In genomic region chrX:129959493-129959832, GRCh38 we compare ENCODE assay signal across 17 cellular contexts. TPM values are rescaled to one million over a fixed set of nuclear protein-coding genes. Genes with fewer than 3 reads are reported as not detected.
DNase-seq lines count a peak whose midpoint lies in the region; ATAC-seq, FAIRE-seq and TF ChIP-seq lines count a peak whose summit lies in the region.
"Had no signal": no experiment of that assay in that cellular context is flagged by ENCODE, and none has a peak within 500 bp of the region (broad histone marks: within the 10 kb centered on the region; RNA-seq: fewer than 3 reads in every experiment).

No MANE protein-coding gene starts in this region.

- H3K79me1 ChIP-seq in H1 (ENCODE audit: low read depth, low read length): no peaks in the 10 kb centered on the region

- H3K79me2 ChIP-seq in H1 (ENCODE audit: control insufficient read depth in 1 of 2, insufficient read depth in 2 of 2, low read length in 2 of 2): no peaks in the 10 kb centered on the region

- no peak for TF ChIP-seq POLR2A in H1 (IDR thresholded peaks at IDR 0.05; ENCODE audit: control extremely low read depth in 1 of 2, low read depth in 2 of 2, low read length in 2 of 2)

- peaks cover 39% of the 10 kb centered on the region for H3K4me1 ChIP-seq in HUES6 (ENCODE audit: control insufficient read depth, insufficient read depth, low read length)
- peaks cover 0 to 17% (median 7%) of the 10 kb centered on the region in 4 experiments for H3K4me1 ChIP-seq in H1 (replicated peaks in 1 of 4; ENCODE audit: control insufficient read depth in 3 of 4, insufficient read depth in 4 of 4, low read length in 3 of 4)

- no peak overlapping the region for H2BK5ac ChIP-seq in H1 (ENCODE audit: low read depth, low read length)

- TF ChIP-seq CTCF in CD4-positive, alpha-beta T cell (IDR thresholded peaks at IDR 0.05): no peak
- TF ChIP-seq CTCF in H1 (IDR thresholded peaks at IDR 0.05; ENCODE audit: control extremely low read depth in 1 of 3, insufficient read depth in 1 of 3, low read depth in 1 of 3, low read length in 3 of 3) (no peak), HFFc6 (IDR thresholded peaks at IDR 0.05) (no peak)

- peaks cover 9% of the 10 kb centered on the region; the same call in 1 of the 2 replicates for H3K23me2 ChIP-seq in H1 (ENCODE audit: low read depth, low read length)

- H2BK15ac ChIP-seq in H1 (ENCODE audit: low read length): no peak overlapping the region

- no peak overlapping the region for H3K27ac Mint-ChIP-seq in CD4-positive, alpha-beta T cell
- no peak overlapping the region for H3K27ac Mint-ChIP-seq in HFFc6
- H3K27ac Mint-ChIP-seq: progenitor cell of endocrine pancreas; stimulated activated naive CD8-positive, alpha-beta T cell treated with anti-CD3 and anti-CD28 coated beads, Interleukin-15, amount 100 ng/mL, for 72 hours had no signal

- no peaks in the 10 kb centered on the region for H3K36me3 Mint-ChIP-seq in CD4-positive, alpha-beta T cell (ENCODE audit: low read depth)
- H3K36me3 Mint-ChIP-seq in HFFc6 (ENCODE audit: low read depth): no peaks in the 10 kb centered on the region

- peak overlapping the region; percentile 42 for H3K4me3 ChIP-seq in HUES6 (ENCODE audit: low read depth, low read length)
- peak overlapping the region in 2 of 4 experiments; percentile 22 to 44; a peak in 3 of 8 replicates for H3K4me3 ChIP-seq in H1 (ENCODE audit: extremely low read depth in 1 of 4, insufficient read depth in 2 of 4, low read depth in 3 of 4, low read length in 4 of 4)
- H3K4me3 ChIP-seq: lower lobe of right lung had no signal

- intact Hi-C loops in CD4-positive, alpha-beta T cell (cut with DNase I, micrococcal nuclease): no loop called here

- peaks cover 29% of the 10 kb centered on the region for H3K4me1 Mint-ChIP-seq in CD4-positive, alpha-beta T cell (ENCODE audit: low read depth)
- H3K4me1 Mint-ChIP-seq in HFFc6 (ENCODE audit: low read depth): peaks cover 39% of the 10 kb centered on the region

- CTCF ChIA-PET in CD4-positive, alpha-beta T cell (lab: Charles Lee): interaction anchor here (1.1 kb wide), 1 partner anchor 69 kb away, joined by 3 read pairs; no protein-coding TSS in a partner anchor
- CTCF ChIA-PET in H1 (lab: Charles Lee; ENCODE audit: partially characterized antibody): interaction anchor here (0.9 to 1.2 kb wide), 2 partner anchors 32 to 68 kb away, joined by 4 read pairs; no protein-coding TSS in a partner anchor

- H2BK120ac ChIP-seq in H1 (replicated peaks; ENCODE audit: low read depth, low read length): no peak overlapping the region

- no peak overlapping the region for H3K18ac ChIP-seq in H1 (ENCODE audit: extremely low read depth, low read length)

- no peaks in the 10 kb centered on the region for H3K9me3 ChIP-seq in CD4-positive, alpha-beta T cell (ENCODE audit: control insufficient read depth, low read length)
- H3K9me3 ChIP-seq in HUES6 (ENCODE audit: control insufficient read depth, insufficient read depth, low read depth, low read length): no peaks in the 10 kb centered on the region
- no peaks in the 10 kb centered on the region for H3K9me3 ChIP-seq in H1 (ENCODE audit: insufficient read depth in 2 of 2, low read depth in 1 of 2, low read length in 1 of 2)
- H3K9me3 ChIP-seq: lower lobe of right lung had no signal

- peak overlapping the region; percentile 2 for H3K4me3 Mint-ChIP-seq in CD4-positive, alpha-beta T cell
- no peak overlapping the region; the same call in 1 of the 2 replicates for H3K4me3 Mint-ChIP-seq in HFFc6
- H3K4me3 Mint-ChIP-seq: stimulated activated naive CD8-positive, alpha-beta T cell treated with anti-CD3 and anti-CD28 coated beads, Interleukin-15, amount 100 ng/mL, for 72 hours had no signal

- H4K5ac ChIP-seq in H1 (ENCODE audit: insufficient read length, low read depth, low read length): no peak overlapping the region

- no peak overlapping the region for H3K56ac ChIP-seq in H1 (replicated peaks; ENCODE audit: insufficient read length, low read depth, low read length)

- POLR2A ChIA-PET in CD4-positive, alpha-beta T cell (lab: Charles Lee): no interaction called here
- POLR2A ChIA-PET in H1 (lab: Charles Lee; ENCODE audit: partially characterized antibody): interaction anchor here (0.6 to 1.7 kb wide), 3 partner anchors 12 to 26 kb away, joined by 3 to 4 read pairs (median 3); partner anchors contain the start of gene BCORL1

- H3K23ac ChIP-seq in H1 (ENCODE audit: insufficient read length): no peak overlapping the region

- no peak for TF ChIP-seq RAD21 in H1 (IDR thresholded peaks at IDR 0.05 in 1 of 2, conservative IDR thresholded peaks at IDR 0.05 in 1 of 2; ENCODE audit: low read depth in 2 of 2, low read length in 2 of 2)

- no peak overlapping the region for H2BK20ac ChIP-seq in H1 (ENCODE audit: low read length)

- no peak overlapping the region for H3K14ac ChIP-seq in H1 (ENCODE audit: insufficient read length)

- H3K36me3 ChIP-seq in HUES6 (ENCODE audit: control insufficient read depth, insufficient read depth, low read length): no peaks in the 10 kb centered on the region
- H3K36me3 ChIP-seq in H1 (ENCODE audit: control insufficient read depth in 2 of 4, insufficient read depth in 4 of 4, low read length in 3 of 4): no peaks in the 10 kb centered on the region
- H3K36me3 ChIP-seq: lower lobe of right lung had no signal

- no peak overlapping the region; the same call in 1 of the 2 replicates for H2AFZ ChIP-seq in H1 (ENCODE audit: low read length)

- H3K27me3 ChIP-seq in CD4-positive, alpha-beta T cell (ENCODE audit: control insufficient read depth, insufficient read depth, low read length): no peaks in the 10 kb centered on the region
- peaks cover 85% of the 10 kb centered on the region for H3K27me3 ChIP-seq in HUES6 (ENCODE audit: control insufficient read depth, insufficient read depth, low read length)
- peaks cover 37 to 58% (median 51%) of the 10 kb centered on the region in 4 experiments for H3K27me3 ChIP-seq in H1 (replicated peaks in 1 of 4; ENCODE audit: control insufficient read depth in 3 of 4, extremely low read depth in 1 of 4, insufficient read depth in 3 of 4, low read length in 3 of 4)

- H3K9me3 Mint-ChIP-seq in CD4-positive, alpha-beta T cell: no peaks in the 10 kb centered on the region
- H3K9me3 Mint-ChIP-seq in HFFc6: no peaks in the 10 kb centered on the region
- H3K9me3 Mint-ChIP-seq: stimulated activated naive CD8-positive, alpha-beta T cell treated with anti-CD3 and anti-CD28 coated beads, Interleukin-15, amount 100 ng/mL, for 72 hours had no signal

- H3K9ac ChIP-seq in HUES6 (ENCODE audit: low read length): no peak overlapping the region
- no peak overlapping the region for H3K9ac ChIP-seq in H1 (replicated peaks in 1 of 4; ENCODE audit: extremely low read depth in 1 of 4, low read depth in 3 of 4, low read length in 3 of 4)
- H3K9ac ChIP-seq: KMS-11 had no signal

- peak overlapping the region; percentile 65 to 94 for H3K4me2 ChIP-seq in H1 (ENCODE audit: insufficient read depth in 1 of 2, low read depth in 2 of 2, low read length in 2 of 2)
- H3K4me2 ChIP-seq: KMS-11 had no signal

- 3% methylated on average over 15 of the region's 19 CpGs; no CpG with 5 or more reads in 1 of the 2 experiments for WGBS in H1 (ENCODE audit: extremely low coverage in 1 of 2, insufficient coverage in 1 of 2, insufficient read length in 1 of 2, insufficient replicate concordance in 2 of 2, low coverage in 1 of 2, low lambda C conversion rate in 2 of 2, missing lambda C conversion rate in 1 of 2), 2 experiments

- no peak for DNase-seq in CD4-positive, alpha-beta T cell
- DNase-seq in H1 (ENCODE audit: low read depth in 1 of 2, low spot score in 2 of 2) (no peak), myocyte (ENCODE audit: low read depth) (peak; percentile 26), HFFc6 (no peak), urothelium cell line (ENCODE audit: low spot score) (no peak), NAMALWA (ENCODE audit: low spot score) (no peak)
- DNase-seq: activated CD4-positive, alpha-beta T cell treated with anti-CD3 and anti-CD28 coated beads for 48 hours; aorta; lower lobe of right lung; NCI-H187; stimulated activated naive CD8-positive, alpha-beta T cell treated with anti-CD3 and anti-CD28 coated beads, Interleukin-15, amount 100 ng/mL, for 72 hours; T-helper 1 cell had no signal

- no peak overlapping the region for H2AK5ac ChIP-seq in H1 (ENCODE audit: low read depth, low read length)

- no peaks in the 10 kb centered on the region for H3K27me3 Mint-ChIP-seq in CD4-positive, alpha-beta T cell
- no peaks in the 10 kb centered on the region for H3K27me3 Mint-ChIP-seq in HFFc6 (ENCODE audit: insufficient read depth)
- H3K27me3 Mint-ChIP-seq: stimulated activated naive CD8-positive, alpha-beta T cell treated with anti-CD3 and anti-CD28 coated beads, Interleukin-15, amount 100 ng/mL, for 72 hours had no signal

- FAIRE-seq in H1 (lab: Jason Lieb, UNC): no peak
- FAIRE-seq in urothelium cell line (lab: Jason Lieb, UNC): no peak

- ATAC-seq in CD4-positive, alpha-beta T cell (ENCODE audit: poor library complexity): no peak
- ATAC-seq in GM19324 (IDR thresholded peaks at IDR 0.05; ENCODE audit: low FRiP score, unreplicated experiment): no peak
- ATAC-seq: lower lobe of right lung; stimulated activated naive CD8-positive, alpha-beta T cell treated with anti-CD3 and anti-CD28 coated beads, Interleukin-15, amount 100 ng/mL, for 72 hours had no signal

- H3K4ac ChIP-seq in H1 (replicated peaks; ENCODE audit: insufficient read length, low read depth, low read length): no peak overlapping the region

- no peak overlapping the region for H3K27ac ChIP-seq in CD4-positive, alpha-beta T cell (ENCODE audit: low read depth, low read length)
- H3K27ac ChIP-seq in HUES6 (ENCODE audit: low read depth, low read length): no peak overlapping the region
- H3K27ac ChIP-seq in H1 (ENCODE audit: low read depth, low read length): no peak overlapping the region
- H3K27ac ChIP-seq: C4-2B, KMS-11, lower lobe of right lung had no signal

- no peak overlapping the region for H2BK12ac ChIP-seq in H1 (ENCODE audit: low read depth, low read length)

- peaks cover 0 to 5% of the 10 kb centered on the region in 2 experiments for H4K20me1 ChIP-seq in H1 (replicated peaks in 1 of 2; ENCODE audit: control insufficient read depth in 1 of 2, insufficient read depth in 2 of 2, low read length in 2 of 2)

- no peak overlapping the region for H4K8ac ChIP-seq in H1 (ENCODE audit: extremely low read depth, insufficient read depth, low read length)

- no peak for TF ChIP-seq EP300 in H1 (IDR thresholded peaks at IDR 0.05; ENCODE audit: borderline replicate concordance in 1 of 2, low read depth in 2 of 2, low read length in 2 of 2)

- H4K91ac ChIP-seq in H1 (replicated peaks; ENCODE audit: insufficient read length, low read length): no peak overlapping the region

RNA-seq across cellular contexts. Expression of gene BCORL1, which starts 23.0 kb away (rescaled TPM):
- total RNA-seq in CD4-positive, alpha-beta T cell: 1 to 10 TPM; 3.4 to 3.5 TPM
- 6.2 and 9.0 TPM in 2 replicates for total RNA-seq in H1 (2021; fragmentation: NEBNext Ultra II Directional; extraction: Animal tissue kit (Norgen Biotek cat#: 25700))
- 1.4 and 1.9 TPM in 2 replicates for polyA plus RNA-seq in H1 (2011; rRNA removed)
- polyA plus RNA-seq in H1 (2011; cell fraction: cytosol; rRNA removed): 0.72 TPM
- polyA plus RNA-seq in H1 (2011; cell fraction: nucleus; rRNA removed): 2.2 TPM
- 4.8 to 6.0 TPM (median 5.2 TPM) in 4 replicates for polyA plus RNA-seq in H1 (2012, experiment 1 of 2)
- 4.5 TPM for polyA plus RNA-seq in H1 (2012, experiment 2 of 2)
- 1.8 TPM for polyA plus RNA-seq in H1 (2013, experiment 1 of 2)
- 1.8 TPM for polyA plus RNA-seq in H1 (2013, experiment 2 of 2)
- polyA minus RNA-seq in H1 (2011; rRNA and poly(A)+ RNA removed): 1.7 and 1.9 TPM in 2 replicates
- 3.3 TPM for polyA minus RNA-seq in H1 (2011; cell fraction: cytosol; rRNA and poly(A)+ RNA removed)
- 2.1 TPM for polyA minus RNA-seq in H1 (2011; cell fraction: nucleus; rRNA and poly(A)+ RNA removed)
- 0.94 and 1.5 TPM in 2 replicates for total RNA-seq in myocyte
- polyA plus RNA-seq in myocyte (2012): 4.4 TPM
- 10 to 100 TPM; 13.3 to 18.3 (median 14.8) TPM for total RNA-seq in HFFc6 (2021; fragmentation: NEBNext Ultra II Directional; extraction: Animal tissue kit (Norgen Biotek cat#: 25700))

RNA-seq across cellular contexts. Expression of gene UTP14A, which starts 53.5 kb away (rescaled TPM):
- total RNA-seq in CD4-positive, alpha-beta T cell: 1 to 10 TPM; 8.8 to 9.8 TPM
- total RNA-seq in H1 (2021; fragmentation: NEBNext Ultra II Directional; extraction: Animal tissue kit (Norgen Biotek cat#: 25700)): 24.0 and 25.7 TPM in 2 replicates
- 3.5 and 4.5 TPM in 2 replicates for polyA plus RNA-seq in H1 (2011; rRNA removed)
- 10.6 TPM for polyA plus RNA-seq in H1 (2011; cell fraction: cytosol; rRNA removed)
- 7.8 TPM for polyA plus RNA-seq in H1 (2011; cell fraction: nucleus; rRNA removed)
- 17.3 to 24.6 TPM (median 19.5 TPM) in 4 replicates for polyA plus RNA-seq in H1 (2012, experiment 1 of 2)
- polyA plus RNA-seq in H1 (2012, experiment 2 of 2): 3.3 TPM
- 20.7 TPM for polyA plus RNA-seq in H1 (2013, experiment 1 of 2)
- 18.6 TPM for polyA plus RNA-seq in H1 (2013, experiment 2 of 2)
- 5.5 and 7.8 TPM in 2 replicates for polyA minus RNA-seq in H1 (2011; rRNA and poly(A)+ RNA removed)
- polyA minus RNA-seq in H1 (2011; cell fraction: cytosol; rRNA and poly(A)+ RNA removed): 8.4 TPM
- polyA minus RNA-seq in H1 (2011; cell fraction: nucleus; rRNA and poly(A)+ RNA removed): 7.7 TPM
- total RNA-seq in myocyte: 18.7 and 23.3 TPM in 2 replicates
- 13.8 TPM for polyA plus RNA-seq in myocyte (2012)
- total RNA-seq in HFFc6 (2021; fragmentation: NEBNext Ultra II Directional; extraction: Animal tissue kit (Norgen Biotek cat#: 25700)): 10 to 100 TPM; 22.7 to 29.9 (median 23.3) TPM
